Comparison of ENCODE assay signal across 19 cellular contexts in the genomic region with DNA sequence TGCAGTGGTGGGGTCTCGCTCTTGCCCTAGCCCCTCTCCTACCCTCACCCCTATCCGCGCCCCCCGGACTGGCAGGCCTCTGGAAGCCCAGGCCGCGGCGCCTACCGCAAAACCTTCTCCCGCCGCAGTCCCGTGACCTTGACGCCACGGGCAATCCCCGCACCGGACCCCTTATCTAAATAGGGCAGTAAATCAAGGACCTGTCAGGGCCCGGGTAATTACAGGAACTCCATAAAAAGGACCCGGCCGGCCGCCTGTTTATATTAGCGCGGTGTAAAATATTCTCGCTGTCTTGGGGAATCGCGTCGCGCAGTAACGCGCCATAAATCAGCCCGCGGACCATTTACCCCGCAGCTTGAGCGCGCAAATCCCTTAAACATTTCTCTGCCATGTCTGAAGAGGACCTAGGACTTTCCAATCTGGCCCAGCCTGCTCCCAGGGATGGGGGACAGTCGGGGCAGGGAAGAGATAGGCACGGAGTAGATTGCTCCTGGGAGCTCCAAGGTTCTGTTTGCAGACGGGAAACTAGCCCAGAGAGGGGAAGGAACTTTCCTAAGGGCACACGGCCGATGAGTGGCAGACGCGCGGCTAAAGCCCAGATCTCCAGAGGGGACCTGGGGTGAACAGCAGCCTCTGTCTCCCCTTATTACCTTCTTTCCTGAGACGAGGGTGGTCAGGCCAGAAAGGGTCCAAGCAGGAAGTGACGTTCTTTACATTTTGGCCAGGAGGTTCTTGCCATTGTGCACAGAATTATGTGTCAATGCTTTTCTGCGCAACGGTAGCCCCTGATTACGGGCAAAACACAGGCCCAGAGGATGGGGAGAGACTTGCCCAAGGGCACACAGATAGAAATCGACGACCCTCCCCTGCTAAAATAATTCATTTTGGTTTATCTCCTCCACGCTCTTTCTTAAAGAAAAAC. TPM values are rescaled to one million over a fixed set of nuclear protein-coding genes. Genes with fewer than 3 reads are reported as not detected.
DNase-seq lines count a peak whose midpoint lies in the region; ATAC-seq, FAIRE-seq and TF ChIP-seq lines count a peak whose summit lies in the region.
"Had no signal": no experiment of that assay in that cellular context is flagged by ENCODE, and none has a peak within 500 bp of the region (broad histone marks: within the 10 kb centered on the region; RNA-seq: fewer than 3 reads in every experiment).

No MANE protein-coding gene starts in this region.

- H3K4me1 ChIP-seq in BE2C (peaks cover 26% of the 10 kb centered on the region), HEK293 (ENCODE audit: control insufficient read depth, insufficient read depth, low read length) (peaks cover 19% of the 10 kb centered on the region), endothelial cell of umbilical vein (ENCODE audit: control insufficient read depth, extremely low read depth, insufficient read depth, low read length) (no peaks in the 10 kb centered on the region)
- peaks cover 27% of the 10 kb centered on the region for H3K4me1 ChIP-seq in CD4-positive, alpha-beta memory T cell (ENCODE audit: insufficient read depth, low read length)

- intact Hi-C loops in endothelial cell of umbilical vein (cut with micrococcal nuclease): no loop called here
- intact Hi-C loops in CD4-positive, alpha-beta memory T cell (cut with micrococcal nuclease): no loop called here

- TF ChIP-seq CTCF in BE2C (IDR thresholded peaks at IDR 0.05; ENCODE audit: low read depth, low read length): no peak
- no peak for TF ChIP-seq CTCF in HEK293 (tag by site-specific recombination; IDR thresholded peaks at IDR 0.05)
- TF ChIP-seq CTCF in endothelial cell of umbilical vein (IDR thresholded peaks at IDR 0.05; ENCODE audit: extremely low read depth in 1 of 2, insufficient read depth in 1 of 2, low read depth in 1 of 2, low read length in 2 of 2): no peak
- no peak for TF ChIP-seq CTCF in GM20000 (IDR thresholded peaks at IDR 0.05; ENCODE audit: extremely low read depth, missing control alignments)

- no TSS peak for BruUV-seq in endothelial cell of umbilical vein (replicated peaks; lab: Mats Ljungman, UMichigan)

- ATAC-seq in naive B cell (ENCODE audit: low read depth in 2 of 2) (no peak), GM19397 (IDR thresholded peaks at IDR 0.05; ENCODE audit: unreplicated experiment) (no peak)

- no peaks in the 10 kb centered on the region for H3K79me2 ChIP-seq in endothelial cell of umbilical vein (ENCODE audit: control insufficient read depth, insufficient read depth, low read length)

- TF ChIP-seq POLR2A in endothelial cell of umbilical vein (IDR thresholded peaks at IDR 0.05; ENCODE audit: low read depth, low read length): no peak

- H3K9ac ChIP-seq in endothelial cell of umbilical vein (replicated peaks; ENCODE audit: extremely low read depth, insufficient read depth, low read length): no peak overlapping the region

- H4K20me1 ChIP-seq in endothelial cell of umbilical vein (replicated peaks; ENCODE audit: control insufficient read depth, extremely low read depth, insufficient read depth, low read length): no peaks in the 10 kb centered on the region

- H3K4me3 ChIP-seq in BE2C (ENCODE audit: low read depth, low read length) (peak overlapping the region; percentile 28), HEK293 (ENCODE audit: low read depth, low read length) (no peak overlapping the region), endothelial cell of umbilical vein (replicated peaks in 1 of 3; ENCODE audit: insufficient read depth in 1 of 3, low read depth in 1 of 3, low read length in 3 of 3) (no peak overlapping the region)
- H3K4me3 ChIP-seq in CD4-positive, alpha-beta memory T cell (ENCODE audit: low read length in 2 of 2): no peak overlapping the region

- no peak overlapping the region for H2AFZ ChIP-seq in endothelial cell of umbilical vein (ENCODE audit: low read depth, low read length)

- dilution Hi-C loops in endothelial cell of umbilical vein (cut with MboI; ENCODE audit: extremely low pct_ligation_motif_present, low sequenced_read_pairs): no loop called here

- H3K4me1 Mint-ChIP-seq in naive B cell: peaks cover 21 to 43% (median 28%) of the 10 kb centered on the region in 3 donors
- H3K4me1 Mint-ChIP-seq in CD4-positive, alpha-beta memory T cell: peaks cover 13 to 33% (median 22%) of the 10 kb centered on the region in 4 donors

- peaks cover 0 to 8% of the 10 kb centered on the region in 2 donors for H3K36me3 Mint-ChIP-seq in naive B cell
- H3K36me3 Mint-ChIP-seq in CD4-positive, alpha-beta memory T cell: no peaks in the 10 kb centered on the region

- no peak for DNase-seq in BE2C
- no peak for DNase-seq in endothelial cell of umbilical vein (ENCODE audit: low read depth, low spot score)
- no peak for DNase-seq in naive B cell
- no peak for DNase-seq in GM20000 (ENCODE audit: low spot score)
- DNase-seq in inferior parietal cortex (ENCODE audit: extremely low spot score): no peak
- DNase-seq in CD4-positive, alpha-beta memory T cell: no peak
- DNase-seq: activated gamma-delta T cell treated with Interleukin-2 at 50 U/mL for 16 hours, NCI-H1048, NCI-H2107, occipital lobe, WERI-Rb-1 had no signal

- POLR2A ChIA-PET in HEK293 (lab: Yijun Ruan, JAX): no interaction called here
- POLR2A ChIA-PET in endothelial cell of umbilical vein (lab: Charles Lee): no interaction called here
- POLR2A ChIA-PET in CD4-positive, alpha-beta memory T cell (lab: Charles Lee; ENCODE audit: partially characterized antibody): interaction anchor here (0.7 kb wide), 1 partner anchor 34 kb away, joined by 3 read pairs; no protein-coding TSS in a partner anchor

- no peaks in the 10 kb centered on the region for H3K9me1 ChIP-seq in endothelial cell of umbilical vein (replicated peaks; ENCODE audit: control insufficient read depth, extremely low read depth, insufficient read depth, low read length)

- FAIRE-seq in endothelial cell of umbilical vein (lab: Jason Lieb, UNC): no peak
- FAIRE-seq: astrocyte, colon, D721Med, frontal cortex had no signal

- CTCF ChIA-PET in HEK293 (lab: Yijun Ruan, JAX) (interaction anchor here (1.0 to 2.0 kb wide), 3 partner anchors 14 to 38 kb away, joined by 3 to 6 read pairs (median 6); no protein-coding TSS in a partner anchor), endothelial cell of umbilical vein (lab: Charles Lee) (interaction anchor here (1.2 to 2.3 kb wide), 3 partner anchors 11 to 38 kb away, joined by 4 to 10 read pairs (median 9); no protein-coding TSS in a partner anchor)
- CTCF ChIA-PET in CD4-positive, alpha-beta memory T cell (lab: Charles Lee; ENCODE audit: partially characterized antibody): interaction anchor here (1.6 kb wide), 1 partner anchor 16 kb away, joined by 3 read pairs; no protein-coding TSS in a partner anchor

- H3K4me3 Mint-ChIP-seq in naive B cell: peak overlapping the region in 6 of 8 donors; percentile 13 to 78 (median 56)
- H3K4me3 Mint-ChIP-seq in CD4-positive, alpha-beta memory T cell: peak overlapping the region in 1 of 8 donors; percentile 48

- peaks cover 80 to 91% (median 86%) of the 10 kb centered on the region in 3 donors for H3K27me3 Mint-ChIP-seq in naive B cell
- H3K27me3 Mint-ChIP-seq in CD4-positive, alpha-beta memory T cell: peaks cover 73 to 84% of the 10 kb centered on the region in 2 donors

- no peaks in the 10 kb centered on the region for H3K9me3 ChIP-seq in BE2C
- no peaks in the 10 kb centered on the region for H3K9me3 ChIP-seq in HEK293 (ENCODE audit: control insufficient read depth, insufficient read depth, low read depth, low read length)
- H3K9me3 ChIP-seq in endothelial cell of umbilical vein (replicated peaks; ENCODE audit: control insufficient read depth, insufficient read depth, low read length): no peaks in the 10 kb centered on the region
- H3K9me3 ChIP-seq in CD4-positive, alpha-beta memory T cell (ENCODE audit: control insufficient read depth in 1 of 2, low read length in 2 of 2): no peaks in the 10 kb centered on the region

- H3K36me3 ChIP-seq in BE2C: peaks cover 2% of the 10 kb centered on the region
- H3K36me3 ChIP-seq in HEK293 (ENCODE audit: control insufficient read depth in 2 of 2, insufficient read depth in 1 of 2, low read length in 2 of 2): no peaks in the 10 kb centered on the region
- H3K36me3 ChIP-seq in endothelial cell of umbilical vein (ENCODE audit: control insufficient read depth in 2 of 2, extremely low read depth in 1 of 2, insufficient read depth in 2 of 2, low read length in 2 of 2): no peaks in the 10 kb centered on the region
- no peaks in the 10 kb centered on the region for H3K36me3 ChIP-seq in CD4-positive, alpha-beta memory T cell (ENCODE audit: insufficient read depth, low read length)
- H3K36me3 ChIP-seq: WERI-Rb-1 had no signal

- no peak overlapping the region for H3K4me2 ChIP-seq in endothelial cell of umbilical vein (ENCODE audit: insufficient read depth, low read length)

- H3K27me3 ChIP-seq in BE2C: no peaks in the 10 kb centered on the region
- peaks cover 95 to 99% of the 10 kb centered on the region in 2 experiments for H3K27me3 ChIP-seq in endothelial cell of umbilical vein (ENCODE audit: control insufficient read depth in 2 of 2, insufficient read depth in 2 of 2, low read length in 2 of 2)
- H3K27me3 ChIP-seq in CD4-positive, alpha-beta memory T cell (ENCODE audit: insufficient read depth, low read length): peaks cover 76% of the 10 kb centered on the region

- peaks cover 0 to 11% (median 5%) of the 10 kb centered on the region in 7 donors for H3K9me3 Mint-ChIP-seq in naive B cell
- peaks cover 0 to 4% (median 0%) of the 10 kb centered on the region in 8 donors for H3K9me3 Mint-ChIP-seq in CD4-positive, alpha-beta memory T cell

- H3K27ac ChIP-seq in HEK293 (ENCODE audit: extremely low read depth, low read depth, low read length) (no peak overlapping the region; the same call in 1 of the 2 replicates), endothelial cell of umbilical vein (ENCODE audit: insufficient read depth, low read depth, low read length) (no peak overlapping the region)
- no peak overlapping the region for H3K27ac ChIP-seq in CD4-positive, alpha-beta memory T cell (ENCODE audit: low read depth, low read length)

- H3K27ac Mint-ChIP-seq in naive B cell: peak overlapping the region in 4 of 6 donors; percentile 40 to 90 (median 78)
- H3K27ac Mint-ChIP-seq in CD4-positive, alpha-beta memory T cell: peak overlapping the region in 1 of 7 donors; percentile 71

RNA-seq across cellular contexts. Expression of gene HAND1, which starts 4.8 kb away (rescaled TPM):
- polyA plus RNA-seq in BE2C (2012; ENCODE audit: insufficient read depth, insufficient read length, low read depth): 289 TPM
- not detected in 2 replicates for total RNA-seq in endothelial cell of umbilical vein
- not detected in 2 replicates for polyA plus RNA-seq in endothelial cell of umbilical vein
- polyA plus RNA-seq in endothelial cell of umbilical vein (2011; cell fraction: cytosol; rRNA removed): not detected in 2 replicates
- not detected in 2 replicates for polyA plus RNA-seq in endothelial cell of umbilical vein (2011; cell fraction: nucleus; rRNA removed)
- polyA plus RNA-seq in endothelial cell of umbilical vein (2012): not detected in 2 replicates
- polyA minus RNA-seq in endothelial cell of umbilical vein: not detected in 2 replicates
- not detected for polyA minus RNA-seq in endothelial cell of umbilical vein (2011; cell fraction: cytosol; rRNA and poly(A)+ RNA removed)
- not detected in 2 replicates for polyA minus RNA-seq in endothelial cell of umbilical vein (2011; cell fraction: nucleus; rRNA and poly(A)+ RNA removed)
- not detected for polyA plus RNA-seq in naive B cell (ENCODE audit: low read depth in 6 of 6)
- not detected for total RNA-seq in CD4-positive, alpha-beta memory T cell
- not detected for polyA plus RNA-seq in CD4-positive, alpha-beta memory T cell
- total RNA-seq: activated CD8-positive, alpha-beta memory T cell treated with anti-CD3 and anti-CD28 coated beads for 36 hours; astrocyte; frontal cortex; lung microvascular endothelial cell; occipital lobe had no signal

RNA-seq across cellular contexts. Expression of gene SAP30L, which starts 37.0 kb away (rescaled TPM):
- polyA plus RNA-seq in BE2C (2012; ENCODE audit: insufficient read depth, insufficient read length, low read depth): 27.3 TPM
- 37.6 and 37.8 TPM in 2 replicates for total RNA-seq in endothelial cell of umbilical vein
- polyA plus RNA-seq in endothelial cell of umbilical vein: 18.1 and 21.7 TPM in 2 replicates
- 30.1 and 31.8 TPM in 2 replicates for polyA plus RNA-seq in endothelial cell of umbilical vein (2011; cell fraction: cytosol; rRNA removed)
- polyA plus RNA-seq in endothelial cell of umbilical vein (2011; cell fraction: nucleus; rRNA removed): 21.1 and 23.9 TPM in 2 replicates
- 27.3 and 37.3 TPM in 2 replicates for polyA plus RNA-seq in endothelial cell of umbilical vein (2012)
- 18.4 and 28.5 TPM in 2 replicates for polyA minus RNA-seq in endothelial cell of umbilical vein
- 32.6 TPM for polyA minus RNA-seq in endothelial cell of umbilical vein (2011; cell fraction: cytosol; rRNA and poly(A)+ RNA removed)
- 6.3 and 8.7 TPM in 2 replicates for polyA minus RNA-seq in endothelial cell of umbilical vein (2011; cell fraction: nucleus; rRNA and poly(A)+ RNA removed)
- 10 to 100 TPM; 16.0 to 57.8 (median 32.1) TPM for polyA plus RNA-seq in naive B cell (ENCODE audit: low read depth in 6 of 6)
- total RNA-seq in CD4-positive, alpha-beta memory T cell: 10 to 100 TPM; 36.9 to 47.5 TPM
- polyA plus RNA-seq in CD4-positive, alpha-beta memory T cell: 10 to 100 TPM; 19.4 to 44.7 TPM
